In the genomic region with DNA sequence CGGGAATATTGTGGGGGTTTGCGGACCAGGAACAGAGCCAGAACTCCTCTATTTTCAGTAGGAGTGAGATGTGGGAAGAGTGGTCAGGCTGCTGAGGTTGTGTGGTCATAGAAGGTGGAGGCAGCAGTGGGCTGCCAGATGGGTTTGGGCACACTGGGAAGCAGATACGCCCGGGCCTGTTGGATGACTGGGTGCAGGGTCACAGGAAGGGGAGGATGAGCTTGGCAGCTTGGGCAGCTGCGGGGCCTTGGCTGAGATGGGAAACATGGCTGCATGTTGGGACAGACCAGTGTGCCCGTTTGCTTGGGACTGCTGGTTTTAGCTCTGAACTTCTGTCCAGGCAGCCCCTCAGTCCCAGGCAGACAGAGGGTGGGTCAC, we compare ENCODE assay signal across 2 cellular contexts.
TF ChIP-seq lines count a peak whose summit lies in the region.

No MANE protein-coding gene starts in this region.

TF ChIP-seq in SK-N-SH, 30 proteins besides CTCF, POLR2A, EP300 and RAD21 (continued from another document):
- TF ChIP-seq FOXM1 (IDR thresholded peaks at IDR 0.05; ENCODE audit: low read depth) (no peak), RFX5 (IDR thresholded peaks at IDR 0.05; ENCODE audit: low read length) (no peak), ZBTB33 (IDR thresholded peaks at IDR 0.05; ENCODE audit: borderline replicate concordance, low read depth) (no peak), TAF1 (IDR thresholded peaks at IDR 0.05; ENCODE audit: borderline replicate concordance, low read depth, low read length) (no peak), FOSL2 (IDR thresholded peaks at IDR 0.05; ENCODE audit: borderline replicate concordance, low read depth) (no peak), FOXJ3 (CRISPR knock-in tag; IDR thresholded peaks at IDR 0.05) (no peak), POLR2AphosphoS5 (IDR thresholded peaks at IDR 0.05; ENCODE audit: low read depth, low read length) (no peak)

TF ChIP-seq in SK-N-SH treated with all-trans-retinoic acid at 6 μM for 48 hours, 23 proteins besides CTCF, POLR2A, EP300 and RAD21 (continued from another document):
- TF ChIP-seq, protein P1, sequence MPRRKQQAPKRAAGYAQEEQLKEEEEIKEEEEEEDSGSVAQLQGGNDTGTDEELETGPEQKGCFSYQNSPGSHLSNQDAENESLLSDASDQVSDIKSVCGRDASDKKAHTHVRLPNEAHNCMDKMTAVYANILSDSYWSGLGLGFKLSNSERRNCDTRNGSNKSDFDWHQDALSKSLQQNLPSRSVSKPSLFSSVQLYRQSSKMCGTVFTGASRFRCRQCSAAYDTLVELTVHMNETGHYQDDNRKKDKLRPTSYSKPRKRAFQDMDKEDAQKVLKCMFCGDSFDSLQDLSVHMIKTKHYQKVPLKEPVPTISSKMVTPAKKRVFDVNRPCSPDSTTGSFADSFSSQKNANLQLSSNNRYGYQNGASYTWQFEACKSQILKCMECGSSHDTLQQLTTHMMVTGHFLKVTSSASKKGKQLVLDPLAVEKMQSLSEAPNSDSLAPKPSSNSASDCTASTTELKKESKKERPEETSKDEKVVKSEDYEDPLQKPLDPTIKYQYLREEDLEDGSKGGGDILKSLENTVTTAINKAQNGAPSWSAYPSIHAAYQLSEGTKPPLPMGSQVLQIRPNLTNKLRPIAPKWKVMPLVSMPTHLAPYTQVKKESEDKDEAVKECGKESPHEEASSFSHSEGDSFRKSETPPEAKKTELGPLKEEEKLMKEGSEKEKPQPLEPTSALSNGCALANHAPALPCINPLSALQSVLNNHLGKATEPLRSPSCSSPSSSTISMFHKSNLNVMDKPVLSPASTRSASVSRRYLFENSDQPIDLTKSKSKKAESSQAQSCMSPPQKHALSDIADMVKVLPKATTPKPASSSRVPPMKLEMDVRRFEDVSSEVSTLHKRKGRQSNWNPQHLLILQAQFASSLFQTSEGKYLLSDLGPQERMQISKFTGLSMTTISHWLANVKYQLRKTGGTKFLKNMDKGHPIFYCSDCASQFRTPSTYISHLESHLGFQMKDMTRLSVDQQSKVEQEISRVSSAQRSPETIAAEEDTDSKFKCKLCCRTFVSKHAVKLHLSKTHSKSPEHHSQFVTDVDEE (CRISPR knock-in tag; IDR thresholded peaks at IDR 0.05), result no peak
- no peak for TF ChIP-seq CSRNP3 (CRISPR knock-in tag; IDR thresholded peaks at IDR 0.05)
- TF ChIP-seq GLIS3 (CRISPR knock-in tag; IDR thresholded peaks at IDR 0.05), result no peak
- TF ChIP-seq POU6F1 (CRISPR knock-in tag; IDR thresholded peaks at IDR 0.05; ENCODE audit: borderline replicate concordance, low read depth), result no peak
- TF ChIP-seq, protein P2, sequence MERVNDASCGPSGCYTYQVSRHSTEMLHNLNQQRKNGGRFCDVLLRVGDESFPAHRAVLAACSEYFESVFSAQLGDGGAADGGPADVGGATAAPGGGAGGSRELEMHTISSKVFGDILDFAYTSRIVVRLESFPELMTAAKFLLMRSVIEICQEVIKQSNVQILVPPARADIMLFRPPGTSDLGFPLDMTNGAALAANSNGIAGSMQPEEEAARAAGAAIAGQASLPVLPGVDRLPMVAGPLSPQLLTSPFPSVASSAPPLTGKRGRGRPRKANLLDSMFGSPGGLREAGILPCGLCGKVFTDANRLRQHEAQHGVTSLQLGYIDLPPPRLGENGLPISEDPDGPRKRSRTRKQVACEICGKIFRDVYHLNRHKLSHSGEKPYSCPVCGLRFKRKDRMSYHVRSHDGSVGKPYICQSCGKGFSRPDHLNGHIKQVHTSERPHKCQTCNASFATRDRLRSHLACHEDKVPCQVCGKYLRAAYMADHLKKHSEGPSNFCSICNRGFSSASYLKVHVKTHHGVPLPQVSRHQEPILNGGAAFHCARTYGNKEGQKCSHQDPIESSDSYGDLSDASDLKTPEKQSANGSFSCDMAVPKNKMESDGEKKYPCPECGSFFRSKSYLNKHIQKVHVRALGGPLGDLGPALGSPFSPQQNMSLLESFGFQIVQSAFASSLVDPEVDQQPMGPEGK (CRISPR knock-in tag; IDR thresholded peaks at IDR 0.05; ENCODE audit: borderline replicate concordance), result no peak
- no peak for TF ChIP-seq ZNF565 (CRISPR knock-in tag; conservative IDR thresholded peaks at IDR 0.05; ENCODE audit: low read depth)
- TF ChIP-seq ZNF70 (CRISPR knock-in tag; IDR thresholded peaks at IDR 0.05), result no peak
TF ChIP-seq in SK-N-SH treated with all-trans-retinoic acid at 6 μM for 48 hours: peak in this region for 0.
